ENCODE assay signal across 1 cellular context in the genomic region with DNA sequence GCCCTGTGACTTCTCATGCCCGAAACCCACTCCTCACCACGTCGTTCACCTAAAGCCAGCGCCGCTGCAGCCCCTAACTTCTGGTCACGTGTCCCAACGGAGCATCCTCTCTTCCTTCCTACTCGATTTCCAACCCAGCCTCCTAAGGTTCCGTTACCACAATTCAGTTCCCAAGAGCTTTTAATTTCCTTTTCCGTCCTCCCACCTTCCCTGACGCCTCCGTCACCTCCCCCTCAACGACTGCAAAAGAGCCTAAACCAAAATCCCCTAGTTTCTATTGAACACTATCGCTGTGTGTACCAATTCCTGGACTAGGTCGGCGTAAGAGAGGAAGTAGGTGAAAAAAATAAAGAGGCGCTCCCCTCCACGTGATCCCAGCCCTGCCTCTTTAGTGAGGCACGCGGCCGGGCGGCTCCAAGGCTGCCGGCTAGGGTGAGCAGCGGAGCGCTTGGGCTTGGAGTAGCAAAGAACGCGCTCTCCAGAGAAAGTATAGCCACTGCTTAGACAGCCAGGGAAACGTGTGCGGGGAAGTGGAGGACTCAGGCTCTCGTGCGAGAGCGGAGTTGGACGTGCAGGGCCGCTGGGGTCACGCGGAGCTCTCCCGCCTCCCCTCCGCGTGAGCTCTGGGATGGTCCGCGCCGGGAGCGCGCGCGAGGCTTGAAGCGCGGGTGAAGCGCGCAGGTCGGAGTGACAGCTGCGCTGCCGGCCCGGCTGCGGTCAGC.
TF ChIP-seq lines count a peak whose summit lies in the region.

A gene (plus strand): TSS at position 685 of the 722 bp plus-strand sequence.
A gene (minus strand): TSS at position 82 of the 722 bp plus-strand sequence. CDS start 1,189 bp downstream, outside the sequence.

TF ChIP-seq in HepG2, 621 proteins besides CTCF, POLR2A, EP300 and RAD21 (continued from another document and continues in another):
- TF ChIP-seq, protein P1, sequence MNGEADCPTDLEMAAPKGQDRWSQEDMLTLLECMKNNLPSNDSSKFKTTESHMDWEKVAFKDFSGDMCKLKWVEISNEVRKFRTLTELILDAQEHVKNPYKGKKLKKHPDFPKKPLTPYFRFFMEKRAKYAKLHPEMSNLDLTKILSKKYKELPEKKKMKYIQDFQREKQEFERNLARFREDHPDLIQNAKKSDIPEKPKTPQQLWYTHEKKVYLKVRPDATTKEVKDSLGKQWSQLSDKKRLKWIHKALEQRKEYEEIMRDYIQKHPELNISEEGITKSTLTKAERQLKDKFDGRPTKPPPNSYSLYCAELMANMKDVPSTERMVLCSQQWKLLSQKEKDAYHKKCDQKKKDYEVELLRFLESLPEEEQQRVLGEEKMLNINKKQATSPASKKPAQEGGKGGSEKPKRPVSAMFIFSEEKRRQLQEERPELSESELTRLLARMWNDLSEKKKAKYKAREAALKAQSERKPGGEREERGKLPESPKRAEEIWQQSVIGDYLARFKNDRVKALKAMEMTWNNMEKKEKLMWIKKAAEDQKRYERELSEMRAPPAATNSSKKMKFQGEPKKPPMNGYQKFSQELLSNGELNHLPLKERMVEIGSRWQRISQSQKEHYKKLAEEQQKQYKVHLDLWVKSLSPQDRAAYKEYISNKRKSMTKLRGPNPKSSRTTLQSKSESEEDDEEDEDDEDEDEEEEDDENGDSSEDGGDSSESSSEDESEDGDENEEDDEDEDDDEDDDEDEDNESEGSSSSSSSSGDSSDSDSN (CRISPR knock-in tag; IDR thresholded peaks at IDR 0.05) = peak; percentile 34
- TF ChIP-seq, protein P2, sequence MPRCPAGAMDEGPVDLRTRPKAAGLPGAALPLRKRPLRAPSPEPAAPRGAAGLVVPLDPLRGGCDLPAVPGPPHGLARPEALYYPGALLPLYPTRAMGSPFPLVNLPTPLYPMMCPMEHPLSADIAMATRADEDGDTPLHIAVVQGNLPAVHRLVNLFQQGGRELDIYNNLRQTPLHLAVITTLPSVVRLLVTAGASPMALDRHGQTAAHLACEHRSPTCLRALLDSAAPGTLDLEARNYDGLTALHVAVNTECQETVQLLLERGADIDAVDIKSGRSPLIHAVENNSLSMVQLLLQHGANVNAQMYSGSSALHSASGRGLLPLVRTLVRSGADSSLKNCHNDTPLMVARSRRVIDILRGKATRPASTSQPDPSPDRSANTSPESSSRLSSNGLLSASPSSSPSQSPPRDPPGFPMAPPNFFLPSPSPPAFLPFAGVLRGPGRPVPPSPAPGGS (CRISPR knock-in tag; IDR thresholded peaks at IDR 0.05) = peak; percentile 55; the same call in 1 of the 2 replicates
- TF ChIP-seq ZSCAN31 (CRISPR knock-in tag; IDR thresholded peaks at IDR 0.05; ENCODE audit: low read depth) (0 out of 2 replicates have a peak, but pooled peaks have one; percentile 61), NR1H2 (CRISPR knock-in tag; IDR thresholded peaks at IDR 0.05; ENCODE audit: borderline replicate concordance, low read depth) (0 out of 2 replicates have a peak, but pooled peaks have one; percentile 71), HES4 (CRISPR knock-in tag; IDR thresholded peaks at IDR 0.05; ENCODE audit: borderline replicate concordance) (0 out of 2 replicates have a peak, but pooled peaks have one; percentile 54), SALL1 (CRISPR knock-in tag; IDR thresholded peaks at IDR 0.05) (peak; percentile 67), PRMT3 (CRISPR knock-in tag; IDR thresholded peaks at IDR 0.05; ENCODE audit: borderline replicate concordance, low read depth) (no peak), PLRG1 (conservative IDR thresholded peaks at IDR 0.05) (no peak), MAFK (conservative IDR thresholded peaks at IDR 0.05 in 1 of 2, IDR thresholded peaks at IDR 0.05 in 1 of 2; ENCODE audit: low read length in 2 of 2) (no peak), MXI1 (IDR thresholded peaks at IDR 0.05; ENCODE audit: borderline replicate concordance, low read depth, low read length) (peak; percentile 98), ZFP90 (CRISPR knock-in tag; IDR thresholded peaks at IDR 0.05; ENCODE audit: borderline replicate concordance) (peak; percentile 50; the same call in 1 of the 2 replicates), ELF4 (CRISPR knock-in tag; IDR thresholded peaks at IDR 0.05; ENCODE audit: borderline replicate concordance) (peak; percentile 44; the same call in 1 of the 2 replicates), KDM4B (CRISPR knock-in tag; IDR thresholded peaks at IDR 0.05) (no peak), ZSCAN9 (CRISPR knock-in tag; IDR thresholded peaks at IDR 0.05; ENCODE audit: borderline replicate concordance) (peak; percentile 68), ZNF337 (CRISPR knock-in tag; IDR thresholded peaks at IDR 0.05; ENCODE audit: borderline replicate concordance, low read depth) (no peak), RARA (CRISPR knock-in tag; IDR thresholded peaks at IDR 0.05) (peak; percentile 58), ZNF329 (CRISPR knock-in tag; IDR thresholded peaks at IDR 0.05; ENCODE audit: low read depth) (no peak), HOXA5 (CRISPR knock-in tag; IDR thresholded peaks at IDR 0.05) (peak; percentile 48; the same call in 1 of the 2 replicates), MTA1 (CRISPR knock-in tag; IDR thresholded peaks at IDR 0.05; ENCODE audit: borderline replicate concordance) (peak; percentile 43; the same call in 1 of the 2 replicates), CHCHD3 (CRISPR knock-in tag; IDR thresholded peaks at IDR 0.05) (no peak), ATF1 (CRISPR knock-in tag; IDR thresholded peaks at IDR 0.05) (peak; percentile 75), ZNF343 (CRISPR knock-in tag; IDR thresholded peaks at IDR 0.05) (no peak), ASH2L (IDR thresholded peaks at IDR 0.05; ENCODE audit: insufficient read length, low read depth, low read length) (peak; percentile 100), ZNF572 (CRISPR knock-in tag; IDR thresholded peaks at IDR 0.05) (no peak), AHR (CRISPR knock-in tag; IDR thresholded peaks at IDR 0.05) (peak; percentile 66; the same call in 1 of the 2 replicates), PHF5A (CRISPR knock-in tag; IDR thresholded peaks at IDR 0.05; ENCODE audit: low read depth, unreplicated experiment) (peak; percentile 46), CENPX (CRISPR knock-in tag; IDR thresholded peaks at IDR 0.05) (no peak), FOXA3 (CRISPR knock-in tag; IDR thresholded peaks at IDR 0.05) (peak; percentile 54), MIER3 (CRISPR knock-in tag; IDR thresholded peaks at IDR 0.05; ENCODE audit: borderline replicate concordance) (peak; percentile 71; the same call in 1 of the 2 replicates), ZNF564 (CRISPR knock-in tag; IDR thresholded peaks at IDR 0.05) (no peak; the same call in 1 of the 2 replicates), MED8 (CRISPR knock-in tag; IDR thresholded peaks at IDR 0.05; ENCODE audit: insufficient replicate concordance) (peak; percentile 85), CCDC6 (CRISPR knock-in tag; IDR thresholded peaks at IDR 0.05) (peak; percentile 54; the same call in 1 of the 2 replicates), SALL2 (CRISPR knock-in tag; IDR thresholded peaks at IDR 0.05) (peak; percentile 71; the same call in 1 of the 2 replicates)
- TF ChIP-seq, protein P3, sequence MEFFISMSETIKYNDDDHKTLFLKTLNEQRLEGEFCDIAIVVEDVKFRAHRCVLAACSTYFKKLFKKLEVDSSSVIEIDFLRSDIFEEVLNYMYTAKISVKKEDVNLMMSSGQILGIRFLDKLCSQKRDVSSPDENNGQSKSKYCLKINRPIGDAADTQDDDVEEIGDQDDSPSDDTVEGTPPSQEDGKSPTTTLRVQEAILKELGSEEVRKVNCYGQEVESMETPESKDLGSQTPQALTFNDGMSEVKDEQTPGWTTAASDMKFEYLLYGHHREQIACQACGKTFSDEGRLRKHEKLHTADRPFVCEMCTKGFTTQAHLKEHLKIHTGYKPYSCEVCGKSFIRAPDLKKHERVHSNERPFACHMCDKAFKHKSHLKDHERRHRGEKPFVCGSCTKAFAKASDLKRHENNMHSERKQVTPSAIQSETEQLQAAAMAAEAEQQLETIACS (CRISPR knock-in tag; IDR thresholded peaks at IDR 0.05) = peak; percentile 91
- TF ChIP-seq, protein P4, sequence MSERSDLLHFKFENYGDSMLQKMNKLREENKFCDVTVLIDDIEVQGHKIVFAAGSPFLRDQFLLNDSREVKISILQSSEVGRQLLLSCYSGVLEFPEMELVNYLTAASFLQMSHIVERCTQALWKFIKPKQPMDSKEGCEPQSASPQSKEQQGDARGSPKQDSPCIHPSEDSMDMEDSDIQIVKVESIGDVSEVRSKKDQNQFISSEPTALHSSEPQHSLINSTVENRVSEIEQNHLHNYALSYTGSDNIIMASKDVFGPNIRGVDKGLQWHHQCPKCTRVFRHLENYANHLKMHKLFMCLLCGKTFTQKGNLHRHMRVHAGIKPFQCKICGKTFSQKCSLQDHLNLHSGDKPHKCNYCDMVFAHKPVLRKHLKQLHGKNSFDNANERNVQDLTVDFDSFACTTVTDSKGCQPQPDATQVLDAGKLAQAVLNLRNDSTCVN (CRISPR knock-in tag; IDR thresholded peaks at IDR 0.05; ENCODE audit: borderline replicate concordance) = peak; percentile 14; the same call in 1 of the 2 replicates
- TF ChIP-seq, protein P5, sequence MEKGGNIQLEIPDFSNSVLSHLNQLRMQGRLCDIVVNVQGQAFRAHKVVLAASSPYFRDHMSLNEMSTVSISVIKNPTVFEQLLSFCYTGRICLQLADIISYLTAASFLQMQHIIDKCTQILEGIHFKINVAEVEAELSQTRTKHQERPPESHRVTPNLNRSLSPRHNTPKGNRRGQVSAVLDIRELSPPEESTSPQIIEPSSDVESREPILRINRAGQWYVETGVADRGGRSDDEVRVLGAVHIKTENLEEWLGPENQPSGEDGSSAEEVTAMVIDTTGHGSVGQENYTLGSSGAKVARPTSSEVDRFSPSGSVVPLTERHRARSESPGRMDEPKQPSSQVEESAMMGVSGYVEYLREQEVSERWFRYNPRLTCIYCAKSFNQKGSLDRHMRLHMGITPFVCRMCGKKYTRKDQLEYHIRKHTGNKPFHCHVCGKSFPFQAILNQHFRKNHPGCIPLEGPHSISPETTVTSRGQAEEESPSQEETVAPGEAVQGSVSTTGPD (CRISPR knock-in tag; IDR thresholded peaks at IDR 0.05) = no peak
- TF ChIP-seq, protein P6, sequence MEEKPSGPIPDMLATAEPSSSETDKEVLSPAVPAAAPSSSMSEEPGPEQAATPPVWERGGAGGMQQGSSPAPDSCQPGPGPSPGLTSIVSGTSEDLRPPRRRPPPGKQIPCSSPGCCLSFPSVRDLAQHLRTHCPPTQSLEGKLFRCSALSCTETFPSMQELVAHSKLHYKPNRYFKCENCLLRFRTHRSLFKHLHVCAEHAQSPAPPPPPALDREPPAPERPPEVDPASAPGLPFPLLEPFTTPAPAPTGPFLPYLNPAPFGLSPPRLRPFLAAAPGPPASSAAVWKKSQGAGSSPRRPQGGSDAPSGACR (CRISPR knock-in tag; IDR thresholded peaks at IDR 0.05) = peak; percentile 89; the same call in 1 of the 2 replicates
- TF ChIP-seq, protein P7, sequence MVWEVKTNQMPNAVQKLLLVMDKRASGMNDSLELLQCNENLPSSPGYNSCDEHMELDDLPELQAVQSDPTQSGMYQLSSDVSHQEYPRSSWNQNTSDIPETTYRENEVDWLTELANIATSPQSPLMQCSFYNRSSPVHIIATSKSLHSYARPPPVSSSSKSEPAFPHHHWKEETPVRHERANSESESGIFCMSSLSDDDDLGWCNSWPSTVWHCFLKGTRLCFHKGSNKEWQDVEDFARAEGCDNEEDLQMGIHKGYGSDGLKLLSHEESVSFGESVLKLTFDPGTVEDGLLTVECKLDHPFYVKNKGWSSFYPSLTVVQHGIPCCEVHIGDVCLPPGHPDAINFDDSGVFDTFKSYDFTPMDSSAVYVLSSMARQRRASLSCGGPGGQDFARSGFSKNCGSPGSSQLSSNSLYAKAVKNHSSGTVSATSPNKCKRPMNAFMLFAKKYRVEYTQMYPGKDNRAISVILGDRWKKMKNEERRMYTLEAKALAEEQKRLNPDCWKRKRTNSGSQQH (CRISPR knock-in tag; IDR thresholded peaks at IDR 0.05; ENCODE audit: low read depth) = peak; percentile 97
- TF ChIP-seq, protein P8, sequence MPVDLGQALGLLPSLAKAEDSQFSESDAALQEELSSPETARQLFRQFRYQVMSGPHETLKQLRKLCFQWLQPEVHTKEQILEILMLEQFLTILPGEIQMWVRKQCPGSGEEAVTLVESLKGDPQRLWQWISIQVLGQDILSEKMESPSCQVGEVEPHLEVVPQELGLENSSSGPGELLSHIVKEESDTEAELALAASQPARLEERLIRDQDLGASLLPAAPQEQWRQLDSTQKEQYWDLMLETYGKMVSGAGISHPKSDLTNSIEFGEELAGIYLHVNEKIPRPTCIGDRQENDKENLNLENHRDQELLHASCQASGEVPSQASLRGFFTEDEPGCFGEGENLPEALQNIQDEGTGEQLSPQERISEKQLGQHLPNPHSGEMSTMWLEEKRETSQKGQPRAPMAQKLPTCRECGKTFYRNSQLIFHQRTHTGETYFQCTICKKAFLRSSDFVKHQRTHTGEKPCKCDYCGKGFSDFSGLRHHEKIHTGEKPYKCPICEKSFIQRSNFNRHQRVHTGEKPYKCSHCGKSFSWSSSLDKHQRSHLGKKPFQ (CRISPR knock-in tag; IDR thresholded peaks at IDR 0.05; ENCODE audit: insufficient replicate concordance) = peak; percentile 89
- TF ChIP-seq, protein P9, sequence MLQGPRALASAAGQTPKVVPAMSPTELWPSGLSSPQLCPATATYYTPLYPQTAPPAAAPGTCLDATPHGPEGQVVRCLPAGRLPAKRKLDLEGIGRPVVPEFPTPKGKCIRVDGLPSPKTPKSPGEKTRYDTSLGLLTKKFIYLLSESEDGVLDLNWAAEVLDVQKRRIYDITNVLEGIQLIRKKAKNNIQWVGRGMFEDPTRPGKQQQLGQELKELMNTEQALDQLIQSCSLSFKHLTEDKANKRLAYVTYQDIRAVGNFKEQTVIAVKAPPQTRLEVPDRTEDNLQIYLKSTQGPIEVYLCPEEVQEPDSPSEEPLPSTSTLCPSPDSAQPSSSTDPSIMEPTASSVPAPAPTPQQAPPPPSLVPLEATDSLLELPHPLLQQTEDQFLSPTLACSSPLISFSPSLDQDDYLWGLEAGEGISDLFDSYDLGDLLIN (CRISPR knock-in tag; IDR thresholded peaks at IDR 0.05; ENCODE audit: borderline replicate concordance) = 0 out of 2 replicates have a peak, but pooled peaks have one; percentile 32
- TF ChIP-seq, protein P10, sequence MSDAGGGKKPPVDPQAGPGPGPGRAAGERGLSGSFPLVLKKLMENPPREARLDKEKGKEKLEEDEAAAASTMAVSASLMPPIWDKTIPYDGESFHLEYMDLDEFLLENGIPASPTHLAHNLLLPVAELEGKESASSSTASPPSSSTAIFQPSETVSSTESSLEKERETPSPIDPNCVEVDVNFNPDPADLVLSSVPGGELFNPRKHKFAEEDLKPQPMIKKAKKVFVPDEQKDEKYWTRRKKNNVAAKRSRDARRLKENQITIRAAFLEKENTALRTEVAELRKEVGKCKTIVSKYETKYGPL (CRISPR knock-in tag; IDR thresholded peaks at IDR 0.05) = 0 out of 2 replicates have a peak, but pooled peaks have one; percentile 8
- TF ChIP-seq, protein P11, sequence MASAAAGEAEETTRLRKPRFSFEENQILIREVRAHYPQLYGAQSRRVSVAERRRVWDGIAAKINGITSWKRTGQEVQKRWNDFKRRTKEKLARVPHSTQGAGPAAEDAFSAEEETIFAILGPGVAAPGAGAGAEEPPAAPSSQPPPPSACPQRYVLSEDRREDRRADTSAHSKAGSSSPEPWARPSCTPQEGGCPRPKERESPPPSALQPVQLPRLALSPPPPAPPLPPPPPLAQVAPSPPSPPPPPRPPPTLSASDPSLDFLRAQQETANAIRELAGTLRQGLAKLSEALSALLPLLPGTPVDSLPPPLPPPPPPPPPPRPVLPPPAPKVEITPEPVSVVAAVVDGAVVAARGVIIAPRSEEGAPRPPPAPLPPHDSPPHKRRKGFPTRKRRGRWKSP (CRISPR knock-in tag; IDR thresholded peaks at IDR 0.05) = peak; percentile 39
- TF ChIP-seq, protein P12, sequence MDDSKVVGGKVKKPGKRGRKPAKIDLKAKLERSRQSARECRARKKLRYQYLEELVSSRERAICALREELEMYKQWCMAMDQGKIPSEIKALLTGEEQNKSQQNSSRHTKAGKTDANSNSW (CRISPR knock-in tag; IDR thresholded peaks at IDR 0.05; ENCODE audit: borderline replicate concordance) = 0 out of 2 replicates have a peak, but pooled peaks have one; percentile 15
- TF ChIP-seq, protein P13, sequence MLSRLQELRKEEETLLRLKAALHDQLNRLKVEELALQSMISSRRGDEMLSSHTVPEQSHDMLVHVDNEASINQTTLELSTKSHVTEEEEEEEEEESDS (CRISPR knock-in tag; IDR thresholded peaks at IDR 0.05; ENCODE audit: borderline replicate concordance) = no peak
